9 cellular contexts compared by ENCODE assay signal in genomic region chr7:32071466-32072091, GRCh38. TPM values are rescaled to one million over a fixed set of nuclear protein-coding genes. Genes with fewer than 3 reads are reported as not detected.
DNase-seq lines count a peak whose midpoint lies in the region; TF ChIP-seq lines count a peak whose summit lies in the region.
"Had no signal": no experiment of that assay in that cellular context is flagged by ENCODE, and none has a peak within 500 bp of the region (broad histone marks: within the 10 kb centered on the region; RNA-seq: fewer than 3 reads in every experiment).

No MANE protein-coding gene starts in this region.

- H3K27ac Mint-ChIP-seq in endodermal cell = no peak overlapping the region
- no peak overlapping the region for H3K27ac Mint-ChIP-seq in type B pancreatic cell

- peak; percentile 51 for TF ChIP-seq CTCF in endodermal cell (conservative IDR thresholded peaks at IDR 0.05)
- TF ChIP-seq CTCF in type B pancreatic cell (conservative IDR thresholded peaks at IDR 0.05) = no peak

- H3K9me3 ChIP-seq in NT2/D1 (ENCODE audit: insufficient read depth, low read length) (no peaks in the 10 kb centered on the region), endodermal cell (ENCODE audit: control insufficient read depth, low read length) (no peaks in the 10 kb centered on the region), muscle layer of duodenum (ENCODE audit: control insufficient read depth in 1 of 2, low read length in 2 of 2) (no peaks in the 10 kb centered on the region)

- H3K27ac ChIP-seq in endodermal cell (ENCODE audit: low read depth, low read length) (no peak overlapping the region), muscle layer of duodenum (ENCODE audit: low read length) (no peak overlapping the region)
- H3K27ac ChIP-seq: skin epidermis had no signal

- no peaks in the 10 kb centered on the region for H3K4me1 ChIP-seq in NT2/D1 (ENCODE audit: insufficient read depth, insufficient read length)
- H3K4me1 ChIP-seq in endodermal cell (ENCODE audit: control insufficient read depth, insufficient read depth, low read length) = no peaks in the 10 kb centered on the region
- peaks cover 0 to 13% of the 10 kb centered on the region in 2 donors for H3K4me1 ChIP-seq in muscle layer of duodenum (ENCODE audit: control insufficient read depth in 1 of 2, insufficient read depth in 2 of 2, low read length in 2 of 2)

- H3K4me1 Mint-ChIP-seq in endodermal cell (peaks cover 5% of the 10 kb centered on the region), type B pancreatic cell (ENCODE audit: unreplicated experiment) (peaks cover 5% of the 10 kb centered on the region)

- peak overlapping the region; percentile 69 for H3K4me3 Mint-ChIP-seq in endodermal cell
- peak overlapping the region; percentile 83 for H3K4me3 Mint-ChIP-seq in type B pancreatic cell

- WGBS in endodermal cell (ENCODE audit: insufficient coverage in 1 of 2, insufficient read length in 1 of 2), 2 experiments = 40 to 74% methylated on average over 4 to 5 of the region's 6 CpGs

- H3K9ac ChIP-seq in NT2/D1 (ENCODE audit: insufficient read length, low read depth) (no peak overlapping the region), endodermal cell (ENCODE audit: extremely low read depth, low read length, poor library complexity, severe bottlenecking) (no peak overlapping the region)

- DNase-seq in NT2/D1 (ENCODE audit: low read depth, low spot score) = no peak
- DNase-seq in endodermal cell = peak; percentile 53
- no peak for DNase-seq in type B pancreatic cell (ENCODE audit: extremely low spot score, unreplicated experiment)
- DNase-seq in NCI-H1694 (lab: John Stamatoyannopoulos, UW) = no peak
- DNase-seq in GDM1 (lab: John Stamatoyannopoulos, UW) = no peak
- DNase-seq in activated T-cell treated with anti-CD3 and anti-CD28 coated beads for 4 hours = no peak
- DNase-seq: GOT3 had no signal

- no peaks in the 10 kb centered on the region for H3K36me3 Mint-ChIP-seq in endodermal cell (ENCODE audit: low read depth)
- H3K36me3 Mint-ChIP-seq in type B pancreatic cell = no peaks in the 10 kb centered on the region

- H3K4me3 ChIP-seq in NT2/D1 (ENCODE audit: insufficient read length, low read depth) (peak overlapping the region; percentile 71), endodermal cell (ENCODE audit: low read length) (peak overlapping the region; percentile 86), muscle layer of duodenum (ENCODE audit: low read depth in 1 of 2, low read length in 2 of 2) (peak overlapping the region; percentile 49 to 77)

- H3K36me3 ChIP-seq in NT2/D1 (ENCODE audit: insufficient read depth, insufficient read length, low read length) = no peaks in the 10 kb centered on the region
- no peaks in the 10 kb centered on the region for H3K36me3 ChIP-seq in endodermal cell (ENCODE audit: control insufficient read depth, insufficient read depth, low read length)
- H3K36me3 ChIP-seq in muscle layer of duodenum (ENCODE audit: control insufficient read depth in 1 of 2, insufficient read depth in 2 of 2, low read length in 2 of 2) = no peaks in the 10 kb centered on the region

- H3K9me3 Mint-ChIP-seq in endodermal cell (no peaks in the 10 kb centered on the region), type B pancreatic cell (no peaks in the 10 kb centered on the region)

- H3K27me3 Mint-ChIP-seq in endodermal cell (ENCODE audit: insufficient read depth) = peaks cover 94% of the 10 kb centered on the region
- peaks cover 78% of the 10 kb centered on the region for H3K27me3 Mint-ChIP-seq in type B pancreatic cell

- H3K27me3 ChIP-seq in NT2/D1 (ENCODE audit: insufficient read depth, insufficient read length) = peaks cover 70% of the 10 kb centered on the region
- H3K27me3 ChIP-seq in endodermal cell (ENCODE audit: control insufficient read depth, insufficient read depth, low read length, poor library complexity, severe bottlenecking) = peaks cover 86% of the 10 kb centered on the region
- H3K27me3 ChIP-seq in muscle layer of duodenum (ENCODE audit: low read depth, low read length) = peaks cover 5% of the 10 kb centered on the region

RNA-seq across cellular contexts. Expression of gene PDE1C, which starts 1.4 kb away (rescaled TPM):
- total RNA-seq in endodermal cell = under 1 TPM; 0.26 to 0.60 TPM
- polyA plus RNA-seq in endodermal cell (2013, experiment 1 of 2) = 0.85 TPM
- 0.91 TPM for polyA plus RNA-seq in endodermal cell (2013, experiment 2 of 2)
- total RNA-seq in type B pancreatic cell (ENCODE audit: low replicate concordance) = 4.7 and 8.5 TPM in 2 replicates
